Comparison of ENCODE assay signal across 1 cellular context in genomic region chr6:110401585-110402176, GRCh38.
TF ChIP-seq lines count a peak whose summit lies in the region.

No MANE protein-coding gene starts in this region.

TF ChIP-seq in K562, 482 proteins besides CTCF, POLR2A, EP300 and RAD21 (continued from another document):
- TF ChIP-seq AFF4 (CRISPR knock-in tag; IDR thresholded peaks at IDR 0.05) (no peak), SRSF7 (optimal IDR thresholded peaks at IDR 0.05; ENCODE audit: low read depth, low read length) (no peak), BCLAF1 (IDR thresholded peaks at IDR 0.05; ENCODE audit: borderline replicate concordance in 1 of 2, control insufficient read depth in 1 of 2, low read depth in 2 of 2, low read length in 1 of 2) (no peak), ZNF740 (CRISPR knock-in tag; IDR thresholded peaks at IDR 0.05) (no peak), ZNF740 (tag; IDR thresholded peaks at IDR 0.05) (no peak), MNT (conservative IDR thresholded peaks at IDR 0.05) (no peak), CEBPB (tag; IDR thresholded peaks at IDR 0.05) (peak; percentile 56), ZNF79 (CRISPR knock-in tag; IDR thresholded peaks at IDR 0.05; ENCODE audit: low read depth) (peak; percentile 81; the same call in 1 of the 2 replicates), CUX1 (CRISPR knock-in tag; IDR thresholded peaks at IDR 0.05) (no peak), FUS (optimal IDR thresholded peaks at IDR 0.05; ENCODE audit: low read depth, low read length) (no peak), FOXP1 (CRISPR knock-in tag; IDR thresholded peaks at IDR 0.05) (no peak), ZNF146 (CRISPR knock-in tag; IDR thresholded peaks at IDR 0.05; ENCODE audit: unreplicated experiment) (no peak), ZNF586 (CRISPR knock-in tag; conservative IDR thresholded peaks at IDR 0.05) (no peak), MCM3 (IDR thresholded peaks at IDR 0.05) (no peak), ZNF3 (CRISPR knock-in tag; IDR thresholded peaks at IDR 0.05) (no peak), ARID1B (IDR thresholded peaks at IDR 0.05) (no peak), MTF1 (CRISPR knock-in tag; IDR thresholded peaks at IDR 0.05; ENCODE audit: borderline replicate concordance) (no peak), DIDO1 (tag; IDR thresholded peaks at IDR 0.05; ENCODE audit: low read depth) (no peak), NCOA1 (IDR thresholded peaks at IDR 0.05; ENCODE audit: low read depth) (no peak), ATF3 (IDR thresholded peaks at IDR 0.05) (peak; percentile 77), ATF3 (CRISPR knock-in tag; conservative IDR thresholded peaks at IDR 0.05) (no peak), CCAR2 (IDR thresholded peaks at IDR 0.05; ENCODE audit: low read depth, low read length) (no peak), ARID3B (CRISPR knock-in tag; IDR thresholded peaks at IDR 0.05; ENCODE audit: borderline replicate concordance) (no peak), CTBP1 (IDR thresholded peaks at IDR 0.05; ENCODE audit: borderline replicate concordance) (0 out of 2 replicates have a peak, but pooled peaks have one; percentile 10), MLX (CRISPR knock-in tag; conservative IDR thresholded peaks at IDR 0.05) (no peak), CEBPG (CRISPR knock-in tag; IDR thresholded peaks at IDR 0.05) (peak; percentile 35; the same call in 1 of the 2 replicates), CEBPG (tag; conservative IDR thresholded peaks at IDR 0.05 in 1 of 2, IDR thresholded peaks at IDR 0.05 in 1 of 2) (peak; percentile 89 to 90), THRB (CRISPR knock-in tag; conservative IDR thresholded peaks at IDR 0.05) (no peak), IRF9 (tag; IDR thresholded peaks at IDR 0.05) (0 out of 2 replicates have a peak, but pooled peaks have one; percentile 19), GTF2E2 (tag; IDR thresholded peaks at IDR 0.05) (no peak), ZKSCAN3 (CRISPR knock-in tag; IDR thresholded peaks at IDR 0.05) (no peak)
